In the genomic region with DNA sequence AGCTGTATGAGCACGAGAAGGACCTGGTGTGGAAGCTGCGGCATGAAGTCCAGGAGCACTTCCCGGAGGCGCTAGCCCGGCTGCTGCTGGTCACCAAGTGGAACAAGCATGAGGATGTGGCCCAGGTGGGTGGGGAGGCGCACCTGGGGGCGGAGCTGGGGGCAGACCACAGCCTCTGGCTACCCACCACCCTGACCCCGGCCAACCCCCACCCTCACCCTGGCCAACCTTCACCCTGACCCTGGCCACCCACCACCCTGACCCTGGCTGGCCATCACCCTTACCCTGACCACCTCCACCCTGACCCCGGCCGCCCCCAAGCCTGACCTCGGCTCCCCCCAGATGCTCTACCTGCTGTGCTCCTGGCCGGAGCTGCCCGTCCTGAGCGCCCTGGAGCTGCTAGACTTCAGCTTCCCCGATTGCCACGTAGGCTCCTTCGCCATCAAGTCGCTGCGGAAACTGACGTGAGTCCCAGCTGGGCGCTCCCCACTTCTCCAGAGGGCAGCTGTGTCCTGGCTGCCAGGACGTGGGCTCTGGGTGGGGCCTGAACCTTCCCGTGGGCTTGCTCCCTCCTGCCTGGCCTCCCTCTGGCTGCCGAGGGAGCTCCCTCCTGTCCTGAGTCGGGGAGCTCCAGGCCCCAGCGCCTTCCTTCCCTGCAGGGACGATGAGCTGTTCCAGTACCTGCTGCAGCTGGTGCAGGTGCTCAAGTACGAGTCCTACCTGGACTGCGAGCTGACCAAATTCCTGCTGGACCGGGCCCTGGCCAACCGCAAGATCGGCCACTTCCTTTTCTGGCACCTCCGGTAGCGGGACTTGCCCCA, we compare ENCODE assay signal across 12 cellular contexts.
DNase-seq lines count a peak whose midpoint lies in the region; ATAC-seq, FAIRE-seq and TF ChIP-seq lines count a peak whose summit lies in the region.
"Had no signal": no experiment of that assay in that cellular context is flagged by ENCODE, and none has a peak within 500 bp of the region (broad histone marks: within the 10 kb centered on the region; RNA-seq: fewer than 3 reads in every experiment).

No MANE protein-coding gene starts in this region.

- peaks cover 8% of the 10 kb centered on the region for H3K27me3 Mint-ChIP-seq in CD4-positive, CD25-positive, alpha-beta regulatory T cell
- H3K27me3 Mint-ChIP-seq in activated CD4-positive, alpha-beta memory T cell treated with anti-CD3 and anti-CD28 coated beads, Interleukin-2, amount 10 ng/mL, durations not matched to agents 7 days and 5 days, result no peaks in the 10 kb centered on the region
- peaks cover 2% of the 10 kb centered on the region for H3K27me3 Mint-ChIP-seq in nephron progenitor cell (ENCODE audit: low read depth, poor library complexity)

- no peak for ATAC-seq in CD4-positive, CD25-positive, alpha-beta regulatory T cell (ENCODE audit: low read depth in 2 of 2)
- ATAC-seq in left colon, result no peak
- ATAC-seq: left lung, PC-3 had no signal

- no peaks in the 10 kb centered on the region for H3K9me3 Mint-ChIP-seq in CD4-positive, CD25-positive, alpha-beta regulatory T cell
- no peaks in the 10 kb centered on the region for H3K9me3 Mint-ChIP-seq in activated CD4-positive, alpha-beta memory T cell treated with anti-CD3 and anti-CD28 coated beads, Interleukin-2, amount 10 ng/mL, durations not matched to agents 7 days and 5 days
- peaks cover 5% of the 10 kb centered on the region for H3K9me3 Mint-ChIP-seq in nephron progenitor cell

- CTCF ChIA-PET in activated CD4-positive, alpha-beta memory T cell treated with anti-CD3 and anti-CD28 coated beads, Interleukin-2, amount 10 ng/mL, durations not matched to agents 7 days and 5 days (lab: Charles Lee), result interaction anchor here (0.7 to 3.4 kb wide), 8 partner anchors 10 to 147 kb away, joined by 3 to 16 read pairs (median 6); no protein-coding TSS in a partner anchor

- H3K27ac ChIP-seq in CD4-positive, CD25-positive, alpha-beta regulatory T cell (ENCODE audit: insufficient read depth, low read length, poor library complexity, severe bottlenecking), result peak overlapping the region; percentile 81
- H3K27ac ChIP-seq in kidney (ENCODE audit: low read depth in 2 of 2, low read length in 2 of 2), result no peak overlapping the region
- H3K27ac ChIP-seq: left lung had no signal

- intact Hi-C loops in kidney (cut with DNase I), result loop anchor here (10.0 kb wide), 1 partner anchor 144 kb away; no protein-coding TSS in a partner anchor
- intact Hi-C loops in left colon (cut with DNase I, micrococcal nuclease), result no loop called here

- no peaks in the 10 kb centered on the region for H3K9me3 ChIP-seq in CD4-positive, CD25-positive, alpha-beta regulatory T cell (ENCODE audit: control insufficient read depth in 2 of 2, low read length in 2 of 2)
- peaks cover 0 to 3% of the 10 kb centered on the region in 2 donors for H3K9me3 ChIP-seq in kidney (ENCODE audit: control insufficient read depth in 1 of 2, low read length in 2 of 2)

- TF ChIP-seq CTCF in kidney (IDR thresholded peaks at IDR 0.05; ENCODE audit: borderline replicate concordance, extremely low read depth, insufficient read depth) (no peak), nephron progenitor cell (IDR thresholded peaks at IDR 0.05) (no peak)

- no peak overlapping the region for H3K9ac ChIP-seq in kidney (ENCODE audit: low read length in 2 of 2)

- POLR2A ChIA-PET in activated CD4-positive, alpha-beta memory T cell treated with anti-CD3 and anti-CD28 coated beads, Interleukin-2, amount 10 ng/mL, durations not matched to agents 7 days and 5 days (lab: Charles Lee), result interaction anchor here (0.8 to 10.5 kb wide), 5 partner anchors 9 to 92 kb away, joined by 3 to 272 read pairs (median 101); a partner anchor contains a TSS

- peaks cover 56% of the 10 kb centered on the region for H3K36me3 ChIP-seq in CD4-positive, CD25-positive, alpha-beta regulatory T cell (ENCODE audit: control insufficient read depth, insufficient read depth, low read length)
- peaks cover 6 to 12% of the 10 kb centered on the region in 2 donors for H3K36me3 ChIP-seq in kidney (ENCODE audit: control insufficient read depth in 1 of 2, insufficient read depth in 2 of 2, low read length in 2 of 2)

- H3K27ac Mint-ChIP-seq in CD4-positive, CD25-positive, alpha-beta regulatory T cell, result peak overlapping the region in 2 of 3 donors; percentile 52 to 87
- peak overlapping the region; percentile 35 for H3K27ac Mint-ChIP-seq in activated CD4-positive, alpha-beta memory T cell treated with anti-CD3 and anti-CD28 coated beads, Interleukin-2, amount 10 ng/mL, durations not matched to agents 7 days and 5 days
- no peak overlapping the region for H3K27ac Mint-ChIP-seq in nephron progenitor cell

- FAIRE-seq in kidney (lab: Jason Lieb, UNC), result no peak

- H3K4me3 Mint-ChIP-seq in CD4-positive, CD25-positive, alpha-beta regulatory T cell, result peak overlapping the region in 2 of 4 donors; percentile 21 to 22
- no peak overlapping the region for H3K4me3 Mint-ChIP-seq in activated CD4-positive, alpha-beta memory T cell treated with anti-CD3 and anti-CD28 coated beads, Interleukin-2, amount 10 ng/mL, durations not matched to agents 7 days and 5 days
- H3K4me3 Mint-ChIP-seq in nephron progenitor cell, result no peak overlapping the region

- no peak overlapping the region for H3K4me3 ChIP-seq in CD4-positive, CD25-positive, alpha-beta regulatory T cell (ENCODE audit: low read depth, low read length)
- no peak overlapping the region for H3K4me3 ChIP-seq in kidney (ENCODE audit: low read length in 2 of 2)
- H3K4me3 ChIP-seq: left lung had no signal

- H3K27me3 ChIP-seq in CD4-positive, CD25-positive, alpha-beta regulatory T cell (ENCODE audit: control insufficient read depth, insufficient read depth, low read length), result no peaks in the 10 kb centered on the region
- H3K27me3 ChIP-seq: left lung had no signal

- H3K4me1 ChIP-seq in CD4-positive, CD25-positive, alpha-beta regulatory T cell (ENCODE audit: control insufficient read depth, insufficient read depth, low read length, poor library complexity, severe bottlenecking), result peaks cover 69% of the 10 kb centered on the region
- peaks cover 10 to 24% of the 10 kb centered on the region in 2 donors for H3K4me1 ChIP-seq in kidney (ENCODE audit: control insufficient read depth in 1 of 2, insufficient read depth in 1 of 2, low read depth in 1 of 2, low read length in 2 of 2)

- DNase-seq in CD4-positive, CD25-positive, alpha-beta regulatory T cell, result no peak
- peak; percentile 52 for DNase-seq in DMS53 treated with DMSO at 0.1 percent for 48 hours (lab: John Stamatoyannopoulos, UW; ENCODE audit: unreplicated experiment)
- DNase-seq in activated CD4-positive, alpha-beta memory T cell treated with anti-CD3 and anti-CD28 coated beads, Interleukin-2, amount 10 ng/mL, durations not matched to agents 7 days and 5 days, result no peak
- DNase-seq in kidney, result peak; percentile 76
- DNase-seq in nephron progenitor cell, result no peak
- DNase-seq in left colon, result no peak
- DNase-seq in activated CD4-positive, alpha-beta T cell treated with anti-CD3 and anti-CD28 coated beads, Interleukin-2, amount 50 U/mL, for 1 hour, result no peak
- no peak for DNase-seq in NCI-H510A treated with DMSO at 0.1 percent for 48 hours (lab: John Stamatoyannopoulos, UW)
- DNase-seq: NCI-H187, NCI-H446 treated with DMSO at 0.1 percent for 48 hours had no signal

- peaks cover 0 to 83% (median 18%) of the 10 kb centered on the region in 4 donors for H3K4me1 Mint-ChIP-seq in CD4-positive, CD25-positive, alpha-beta regulatory T cell
- peaks cover 61% of the 10 kb centered on the region for H3K4me1 Mint-ChIP-seq in activated CD4-positive, alpha-beta memory T cell treated with anti-CD3 and anti-CD28 coated beads, Interleukin-2, amount 10 ng/mL, durations not matched to agents 7 days and 5 days
- peaks cover 11% of the 10 kb centered on the region for H3K4me1 Mint-ChIP-seq in nephron progenitor cell

- H3K36me3 Mint-ChIP-seq in CD4-positive, CD25-positive, alpha-beta regulatory T cell, result peaks cover 26% of the 10 kb centered on the region
- peaks cover 87% of the 10 kb centered on the region for H3K36me3 Mint-ChIP-seq in activated CD4-positive, alpha-beta memory T cell treated with anti-CD3 and anti-CD28 coated beads, Interleukin-2, amount 10 ng/mL, durations not matched to agents 7 days and 5 days (ENCODE audit: low read depth)
- peaks cover 10% of the 10 kb centered on the region for H3K36me3 Mint-ChIP-seq in nephron progenitor cell (ENCODE audit: low read depth)

Comparison
In these comparisons a context has a peak if more than half of its experiments do, and no peak if none do; other contexts are left out.
1. DNase-seq: peak in DMS53 treated with DMSO at 0.1 percent for 48 hours (single experiment) and kidney (single experiment); none in CD4-positive, CD25-positive, alpha-beta regulatory T cell (0 of 3), activated CD4-positive, alpha-beta memory T cell treated with anti-CD3 and anti-CD28 coated beads, Interleukin-2, amount 10 ng/mL, durations not matched to agents 7 days and 5 days (single experiment), nephron progenitor cell (single experiment), left colon (0 of 2), activated CD4-positive, alpha-beta T cell treated with anti-CD3 and anti-CD28 coated beads, Interleukin-2, amount 50 U/mL, for 1 hour (single experiment) and NCI-H510A treated with DMSO at 0.1 percent for 48 hours (single experiment).